ENCODE assay signal across 10 cellular contexts in the genomic region with DNA sequence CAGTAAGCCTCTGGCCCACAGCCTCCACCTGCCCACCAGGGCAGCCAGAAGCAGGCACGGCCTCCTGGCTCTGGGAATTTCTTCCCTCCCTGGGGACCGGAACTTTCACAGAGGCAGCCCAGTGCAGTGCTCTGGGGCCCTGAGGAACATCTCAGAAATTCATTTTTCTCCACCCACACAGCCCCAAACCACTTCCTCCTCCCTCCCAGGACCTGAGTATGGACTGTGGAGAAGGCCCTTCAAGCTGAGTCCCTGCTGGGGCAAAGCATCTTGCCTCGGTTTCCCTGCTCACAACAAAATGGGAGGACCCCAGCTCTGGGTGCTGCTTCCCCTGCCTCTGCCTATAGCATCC.
A peak's percentile ranks its signal among the peaks of the same experiment; 100 is the strongest.
DNase-seq lines count a peak whose midpoint lies in the region; ATAC-seq and TF ChIP-seq lines count a peak whose summit lies in the region.
"Had no signal": no experiment of that assay in that cellular context is flagged by ENCODE, and none has a peak within 500 bp of the region (broad histone marks: within the 10 kb centered on the region; RNA-seq: fewer than 3 reads in every experiment).

No MANE protein-coding gene starts in this region.

- no peaks in the 10 kb centered on the region for H3K36me3 Mint-ChIP-seq in activated CD8-positive, alpha-beta memory T cell treated with anti-CD3 and anti-CD28 coated beads, Interleukin-2, amount 10 ng/mL, durations not matched to agents 7 days and 5 days

- ATAC-seq in activated CD8-positive, alpha-beta memory T cell treated with anti-CD3 and anti-CD28 coated beads, Interleukin-2, amount 10 ng/mL, durations not matched to agents 7 days and 5 days = peak; percentile 55
- ATAC-seq in thoracic aorta (ENCODE audit: insufficient number of reproducible peaks, low FRiP score, low read depth) (peak; percentile 42), HG03039 (IDR thresholded peaks at IDR 0.05; ENCODE audit: unreplicated experiment) (no peak), HG02885 (IDR thresholded peaks at IDR 0.05; ENCODE audit: poor library complexity, unreplicated experiment) (no peak)

- no peak overlapping the region for H3K4me3 ChIP-seq in Peyer's patch
- no peak overlapping the region for H3K4me3 ChIP-seq in thoracic aorta

- CTCF ChIA-PET in activated CD8-positive, alpha-beta memory T cell treated with anti-CD3 and anti-CD28 coated beads, Interleukin-2, amount 10 ng/mL, durations not matched to agents 7 days and 5 days (lab: Charles Lee) = no interaction called here

- H3K4me1 ChIP-seq in Peyer's patch = peaks cover 0 to 68% (median 20%) of the 10 kb centered on the region in 4 donors
- H3K4me1 ChIP-seq in thoracic aorta (ENCODE audit: control insufficient read depth in 1 of 2, low read depth in 2 of 2) = peaks cover 18 to 24% of the 10 kb centered on the region in 2 donors

- no peaks in the 10 kb centered on the region for H3K27me3 ChIP-seq in Peyer's patch
- H3K27me3 ChIP-seq in thoracic aorta (replicated peaks; ENCODE audit: insufficient read depth) = no peaks in the 10 kb centered on the region

- peaks cover 18% of the 10 kb centered on the region for H3K4me1 Mint-ChIP-seq in activated CD8-positive, alpha-beta memory T cell treated with anti-CD3 and anti-CD28 coated beads, Interleukin-2, amount 10 ng/mL, durations not matched to agents 7 days and 5 days

- H3K27me3 Mint-ChIP-seq in activated CD8-positive, alpha-beta memory T cell treated with anti-CD3 and anti-CD28 coated beads, Interleukin-2, amount 10 ng/mL, durations not matched to agents 7 days and 5 days = no peaks in the 10 kb centered on the region

- TF ChIP-seq POLR2A in Peyer's patch (IDR thresholded peaks at IDR 0.05) = no peak

- no peak overlapping the region for H3K4me3 Mint-ChIP-seq in activated CD8-positive, alpha-beta memory T cell treated with anti-CD3 and anti-CD28 coated beads, Interleukin-2, amount 10 ng/mL, durations not matched to agents 7 days and 5 days

- peak overlapping the region; percentile 63 for H3K27ac Mint-ChIP-seq in activated CD8-positive, alpha-beta memory T cell treated with anti-CD3 and anti-CD28 coated beads, Interleukin-2, amount 10 ng/mL, durations not matched to agents 7 days and 5 days

- TF ChIP-seq CTCF in Peyer's patch (IDR thresholded peaks at IDR 0.05) (no peak), thoracic aorta (IDR thresholded peaks at IDR 0.05) (no peak)

- H3K9me3 ChIP-seq in Peyer's patch (no peaks in the 10 kb centered on the region), thoracic aorta (no peaks in the 10 kb centered on the region)

- peaks cover 0 to 18% (median 0%) of the 10 kb centered on the region in 3 donors for H3K36me3 ChIP-seq in Peyer's patch
- H3K36me3 ChIP-seq in thoracic aorta = peaks cover 6% of the 10 kb centered on the region

- DNase-seq in activated CD8-positive, alpha-beta memory T cell treated with anti-CD3 and anti-CD28 coated beads, Interleukin-2, amount 10 ng/mL, durations not matched to agents 7 days and 5 days = no peak
- no peak for DNase-seq in activated CD8-positive, alpha-beta memory T cell treated with anti-CD3 and anti-CD28 coated beads for 24 hours
- DNase-seq in Peyer's patch = no peak
- DNase-seq in fibroblast of gingiva (ENCODE audit: low read depth) = peak; percentile 51
- DNase-seq in thoracic aorta (ENCODE audit: low spot score) = no peak
- DNase-seq in DMS114 treated with DMSO at 0.1 percent for 48 hours (lab: John Stamatoyannopoulos, UW; ENCODE audit: unreplicated experiment) = no peak
- DNase-seq: DND-41, RPMI8226 had no signal

- H3K9me3 Mint-ChIP-seq in activated CD8-positive, alpha-beta memory T cell treated with anti-CD3 and anti-CD28 coated beads, Interleukin-2, amount 10 ng/mL, durations not matched to agents 7 days and 5 days (ENCODE audit: low read depth) = no peaks in the 10 kb centered on the region

- H3K27ac ChIP-seq in Peyer's patch (peak overlapping the region in 3 of 4 donors; percentile 73 to 93 (median 84)), thoracic aorta (peak overlapping the region; percentile 39 to 45)

Comparison
In these comparisons a context has a peak if more than half of its experiments do, and no peak if none do; other contexts are left out.
1. ATAC-seq: peak in activated CD8-positive, alpha-beta memory T cell treated with anti-CD3 and anti-CD28 coated beads, Interleukin-2, amount 10 ng/mL, durations not matched to agents 7 days and 5 days (single experiment) and thoracic aorta (single experiment); none in HG03039 (single experiment) and HG02885 (single experiment).